In the genomic region with DNA sequence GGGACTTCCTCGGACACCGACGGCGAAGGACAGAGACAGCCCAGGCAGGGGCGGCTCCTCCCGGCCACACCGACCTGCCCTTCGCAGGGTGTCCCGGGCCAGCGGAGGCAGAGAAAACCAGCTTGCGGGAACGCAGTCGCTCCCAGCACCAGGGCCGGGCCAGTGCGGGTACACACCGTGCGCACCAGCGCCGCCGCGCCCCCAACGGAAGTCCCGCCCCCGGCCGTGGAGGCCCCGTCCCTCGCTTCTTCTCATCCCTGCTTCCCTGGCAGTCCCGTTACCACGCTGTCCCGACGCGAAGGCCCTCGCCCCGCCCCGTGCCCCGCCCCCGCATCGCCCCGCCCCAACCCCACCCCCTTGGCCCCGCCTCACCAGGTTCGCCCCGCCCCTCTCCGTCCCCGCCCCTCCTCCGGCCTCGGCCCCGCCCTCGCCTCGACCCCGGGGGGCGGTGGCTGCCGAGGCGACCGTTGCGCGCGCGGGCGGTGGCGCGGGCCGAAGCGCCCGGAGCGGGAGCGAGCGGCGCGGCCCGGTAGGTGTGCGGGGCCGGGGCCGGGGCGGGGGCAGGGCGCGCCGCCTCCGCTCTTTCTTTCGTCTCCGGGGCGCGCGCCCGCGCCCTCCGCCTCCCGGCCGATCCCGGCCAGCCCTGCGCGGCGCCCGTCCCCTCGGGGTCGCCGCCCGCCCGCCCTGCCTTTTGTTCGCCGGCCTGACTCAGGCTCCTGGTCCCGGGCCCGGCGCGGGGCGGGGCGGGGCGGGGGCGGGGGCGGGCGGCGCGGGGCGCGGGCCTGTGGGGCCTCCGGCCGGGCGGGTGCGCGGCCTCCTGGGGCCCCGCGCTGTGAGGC, we compare ENCODE assay signal across 1 cellular context.
TF ChIP-seq lines count a peak whose summit lies in the region.

A gene with protein sequence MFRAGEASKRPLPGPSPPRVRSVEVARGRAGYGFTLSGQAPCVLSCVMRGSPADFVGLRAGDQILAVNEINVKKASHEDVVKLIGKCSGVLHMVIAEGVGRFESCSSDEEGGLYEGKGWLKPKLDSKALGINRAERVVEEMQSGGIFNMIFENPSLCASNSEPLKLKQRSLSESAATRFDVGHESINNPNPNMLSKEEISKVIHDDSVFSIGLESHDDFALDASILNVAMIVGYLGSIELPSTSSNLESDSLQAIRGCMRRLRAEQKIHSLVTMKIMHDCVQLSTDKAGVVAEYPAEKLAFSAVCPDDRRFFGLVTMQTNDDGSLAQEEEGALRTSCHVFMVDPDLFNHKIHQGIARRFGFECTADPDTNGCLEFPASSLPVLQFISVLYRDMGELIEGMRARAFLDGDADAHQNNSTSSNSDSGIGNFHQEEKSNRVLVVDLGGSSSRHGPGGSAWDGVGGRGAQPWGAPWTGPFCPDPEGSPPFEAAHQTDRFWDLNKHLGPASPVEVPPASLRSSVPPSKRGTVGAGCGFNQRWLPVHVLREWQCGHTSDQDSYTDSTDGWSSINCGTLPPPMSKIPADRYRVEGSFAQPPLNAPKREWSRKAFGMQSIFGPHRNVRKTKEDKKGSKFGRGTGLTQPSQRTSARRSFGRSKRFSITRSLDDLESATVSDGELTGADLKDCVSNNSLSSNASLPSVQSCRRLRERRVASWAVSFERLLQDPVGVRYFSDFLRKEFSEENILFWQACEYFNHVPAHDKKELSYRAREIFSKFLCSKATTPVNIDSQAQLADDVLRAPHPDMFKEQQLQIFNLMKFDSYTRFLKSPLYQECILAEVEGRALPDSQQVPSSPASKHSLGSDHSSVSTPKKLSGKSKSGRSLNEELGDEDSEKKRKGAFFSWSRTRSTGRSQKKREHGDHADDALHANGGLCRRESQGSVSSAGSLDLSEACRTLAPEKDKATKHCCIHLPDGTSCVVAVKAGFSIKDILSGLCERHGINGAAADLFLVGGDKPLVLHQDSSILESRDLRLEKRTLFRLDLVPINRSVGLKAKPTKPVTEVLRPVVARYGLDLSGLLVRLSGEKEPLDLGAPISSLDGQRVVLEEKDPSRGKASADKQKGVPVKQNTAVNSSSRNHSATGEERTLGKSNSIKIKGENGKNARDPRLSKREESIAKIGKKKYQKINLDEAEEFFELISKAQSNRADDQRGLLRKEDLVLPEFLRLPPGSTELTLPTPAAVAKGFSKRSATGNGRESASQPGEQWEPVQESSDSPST (N-terminal part only) (plus strand): TSS at position 451 of the 839 bp plus-strand sequence. CDS start 23,150 bp downstream, outside the sequence.

TF ChIP-seq in HepG2, 621 proteins besides CTCF, POLR2A, EP300 and RAD21 (continued from another document):
- TF ChIP-seq, protein P1, sequence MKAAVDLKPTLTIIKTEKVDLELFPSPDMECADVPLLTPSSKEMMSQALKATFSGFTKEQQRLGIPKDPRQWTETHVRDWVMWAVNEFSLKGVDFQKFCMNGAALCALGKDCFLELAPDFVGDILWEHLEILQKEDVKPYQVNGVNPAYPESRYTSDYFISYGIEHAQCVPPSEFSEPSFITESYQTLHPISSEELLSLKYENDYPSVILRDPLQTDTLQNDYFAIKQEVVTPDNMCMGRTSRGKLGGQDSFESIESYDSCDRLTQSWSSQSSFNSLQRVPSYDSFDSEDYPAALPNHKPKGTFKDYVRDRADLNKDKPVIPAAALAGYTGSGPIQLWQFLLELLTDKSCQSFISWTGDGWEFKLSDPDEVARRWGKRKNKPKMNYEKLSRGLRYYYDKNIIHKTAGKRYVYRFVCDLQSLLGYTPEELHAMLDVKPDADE (CRISPR knock-in tag; IDR thresholded peaks at IDR 0.05): no peak
- TF ChIP-seq SMARCC2 (IDR thresholded peaks at IDR 0.05) (no peak), RORA (CRISPR knock-in tag; IDR thresholded peaks at IDR 0.05) (no peak), BHLHE40 (IDR thresholded peaks at IDR 0.05; ENCODE audit: low read length) (no peak), ZNF12 (CRISPR knock-in tag; IDR thresholded peaks at IDR 0.05) (no peak), RFX5 (IDR thresholded peaks at IDR 0.05; ENCODE audit: low read depth, low read length) (no peak), ZNF446 (CRISPR knock-in tag; IDR thresholded peaks at IDR 0.05) (no peak; the same call in 1 of the 2 replicates)
- TF ChIP-seq, protein P2, sequence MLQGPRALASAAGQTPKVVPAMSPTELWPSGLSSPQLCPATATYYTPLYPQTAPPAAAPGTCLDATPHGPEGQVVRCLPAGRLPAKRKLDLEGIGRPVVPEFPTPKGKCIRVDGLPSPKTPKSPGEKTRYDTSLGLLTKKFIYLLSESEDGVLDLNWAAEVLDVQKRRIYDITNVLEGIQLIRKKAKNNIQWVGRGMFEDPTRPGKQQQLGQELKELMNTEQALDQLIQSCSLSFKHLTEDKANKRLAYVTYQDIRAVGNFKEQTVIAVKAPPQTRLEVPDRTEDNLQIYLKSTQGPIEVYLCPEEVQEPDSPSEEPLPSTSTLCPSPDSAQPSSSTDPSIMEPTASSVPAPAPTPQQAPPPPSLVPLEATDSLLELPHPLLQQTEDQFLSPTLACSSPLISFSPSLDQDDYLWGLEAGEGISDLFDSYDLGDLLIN (CRISPR knock-in tag; IDR thresholded peaks at IDR 0.05; ENCODE audit: borderline replicate concordance): no peak
- TF ChIP-seq, protein P3, sequence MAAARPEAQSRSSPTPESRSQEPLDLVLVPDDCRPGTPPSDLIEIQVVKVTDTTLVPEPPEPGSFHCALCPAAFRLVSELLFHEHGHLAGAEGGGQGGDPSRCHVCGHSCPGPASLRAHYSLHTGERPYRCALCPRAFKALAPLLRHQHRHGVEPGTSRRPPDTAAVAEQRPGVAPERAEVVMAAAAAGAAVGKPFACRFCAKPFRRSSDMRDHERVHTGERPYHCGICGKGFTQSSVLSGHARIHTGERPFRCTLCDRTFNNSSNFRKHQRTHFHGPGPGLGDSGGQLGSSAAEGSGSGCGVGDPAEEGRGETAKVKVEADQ (CRISPR knock-in tag; IDR thresholded peaks at IDR 0.05; ENCODE audit: borderline replicate concordance): no peak
TF ChIP-seq in HepG2: peak in this region for 143.
